13 cellular contexts compared by ENCODE assay signal in the genomic region with DNA sequence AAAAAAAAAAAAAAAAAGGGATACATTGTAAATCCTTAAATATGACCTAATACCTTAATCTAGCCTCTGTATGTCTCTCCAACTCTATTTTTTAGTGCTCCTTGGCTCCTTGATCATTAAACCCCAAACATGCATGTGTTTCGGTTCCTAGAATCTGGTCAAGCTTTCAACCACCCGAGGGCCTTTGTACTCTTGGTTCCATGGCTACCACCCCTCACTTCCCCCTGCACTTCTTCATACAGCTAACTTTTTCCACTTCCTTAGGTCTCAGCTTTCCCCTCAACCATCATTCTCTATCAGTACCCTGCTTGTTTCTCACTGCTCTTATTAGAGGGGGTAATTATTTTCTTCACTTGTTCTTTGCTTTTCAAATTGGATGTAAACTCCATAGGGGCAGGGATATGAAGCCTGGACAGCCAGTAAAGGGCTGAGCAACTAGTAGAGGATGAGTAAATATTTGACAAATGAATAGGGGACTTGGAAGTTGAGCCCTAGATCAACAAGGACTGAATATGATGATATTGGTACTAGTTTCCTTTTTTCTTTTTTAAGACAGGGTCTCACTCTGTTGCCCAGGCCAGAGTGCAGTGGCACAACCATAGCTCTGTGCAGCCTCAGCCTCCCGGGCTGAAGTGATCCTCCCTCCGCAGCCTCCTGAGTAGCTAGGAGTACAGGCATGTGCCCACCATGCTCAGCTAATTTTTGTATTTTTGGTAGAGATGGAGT. TPM values are rescaled to one million over a fixed set of nuclear protein-coding genes. Genes with fewer than 3 reads are reported as not detected.
DNase-seq lines count a peak whose midpoint lies in the region; ATAC-seq and TF ChIP-seq lines count a peak whose summit lies in the region.
"Had no signal": no experiment of that assay in that cellular context is flagged by ENCODE, and none has a peak within 500 bp of the region (broad histone marks: within the 10 kb centered on the region; RNA-seq: fewer than 3 reads in every experiment).

No MANE protein-coding gene starts in this region.

- CTCF ChIA-PET in activated CD8-positive, alpha-beta T cell treated with anti-CD3 and anti-CD28 coated beads, Interleukin-2, amount 10 ng/mL, durations not matched to agents 7 days and 5 days (lab: Charles Lee), result interaction anchor here (0.7 kb wide), 1 partner anchor 9 kb away, joined by 3 read pairs; no protein-coding TSS in a partner anchor

- peaks cover 12 to 30% of the 10 kb centered on the region in 2 donors for H3K36me3 Mint-ChIP-seq in activated naive CD4-positive, alpha-beta T cell treated with anti-CD3 and anti-CD28 coated beads, Interleukin-2, amount 50 U/mL, for 72 hours
- H3K36me3 Mint-ChIP-seq in activated CD8-positive, alpha-beta T cell treated with anti-CD3 and anti-CD28 coated beads, Interleukin-2, amount 10 ng/mL, durations not matched to agents 7 days and 5 days (ENCODE audit: low read depth), result peaks cover 10% of the 10 kb centered on the region
- H3K36me3 Mint-ChIP-seq in stimulated activated naive B cell treated with anti-CD40 and anti-IgM and Interleukin-4, amounts not matched to agents 10 μg/mL and 1 μg/mL and 100 μg/mL, for 72 hours, result peaks cover 10 to 28% of the 10 kb centered on the region in 2 donors

- H3K9me3 ChIP-seq in gastrocnemius medialis, result no peaks in the 10 kb centered on the region
- H3K9me3 ChIP-seq in aorta (ENCODE audit: control insufficient read depth, low read length), result no peaks in the 10 kb centered on the region
- no peaks in the 10 kb centered on the region for H3K9me3 ChIP-seq in colonic mucosa

- intact Hi-C loops in gastrocnemius medialis (cut with DNase I; ENCODE audit: low total_unique reads) (no loop called here), aorta (cut with DNase I) (loop anchor here in 1 of 2 donors (10.0 kb wide), 1 partner anchor 133 kb away; the partner anchor contains the start of gene TASOR2), colonic mucosa (cut with DNase I) (loop anchor here (10.0 kb wide), 1 partner anchor 57 kb away; no protein-coding TSS in a partner anchor)

- H3K9me3 Mint-ChIP-seq in activated naive CD4-positive, alpha-beta T cell treated with anti-CD3 and anti-CD28 coated beads, Interleukin-2, amount 50 U/mL, for 72 hours, result peaks cover 10 to 11% of the 10 kb centered on the region in 2 donors
- no peaks in the 10 kb centered on the region for H3K9me3 Mint-ChIP-seq in activated CD8-positive, alpha-beta T cell treated with anti-CD3 and anti-CD28 coated beads, Interleukin-2, amount 10 ng/mL, durations not matched to agents 7 days and 5 days (ENCODE audit: insufficient read depth)
- peaks cover 5% of the 10 kb centered on the region in 2 donors for H3K9me3 Mint-ChIP-seq in stimulated activated naive B cell treated with anti-CD40 and anti-IgM and Interleukin-4, amounts not matched to agents 10 μg/mL and 1 μg/mL and 100 μg/mL, for 72 hours

- peaks cover 42% of the 10 kb centered on the region for H3K4me1 Mint-ChIP-seq in activated CD8-positive, alpha-beta T cell treated with anti-CD3 and anti-CD28 coated beads, Interleukin-2, amount 10 ng/mL, durations not matched to agents 7 days and 5 days (ENCODE audit: low read depth)
- H3K4me1 Mint-ChIP-seq in stimulated activated naive B cell treated with anti-CD40 and anti-IgM and Interleukin-4, amounts not matched to agents 10 μg/mL and 1 μg/mL and 100 μg/mL, for 72 hours, result peaks cover 36 to 74% of the 10 kb centered on the region in 2 donors

- no peak for TF ChIP-seq POLR2A in gastrocnemius medialis (IDR thresholded peaks at IDR 0.05)

- H3K4me3 ChIP-seq in gastrocnemius medialis (no peak overlapping the region), aorta (ENCODE audit: low read length in 2 of 2) (no peak overlapping the region), colonic mucosa (no peak overlapping the region)
- H3K4me3 ChIP-seq: SJSA1 had no signal

- H3K27ac ChIP-seq in gastrocnemius medialis, result no peak overlapping the region
- no peak overlapping the region for H3K27ac ChIP-seq in aorta (ENCODE audit: low read depth in 1 of 2, low read length in 2 of 2)
- no peak overlapping the region for H3K27ac ChIP-seq in colonic mucosa
- H3K27ac ChIP-seq: SJSA1 had no signal

- no peaks in the 10 kb centered on the region for H3K27me3 ChIP-seq in gastrocnemius medialis
- H3K27me3 ChIP-seq in aorta (ENCODE audit: control insufficient read depth in 1 of 2, insufficient read depth in 2 of 2, low read length in 1 of 2), result no peaks in the 10 kb centered on the region
- H3K27me3 ChIP-seq in colonic mucosa, result no peaks in the 10 kb centered on the region
- H3K27me3 ChIP-seq: SJSA1 had no signal

- H3K27ac Mint-ChIP-seq in activated naive CD4-positive, alpha-beta T cell treated with anti-CD3 and anti-CD28 coated beads, Interleukin-2, amount 50 U/mL, for 72 hours, result peak overlapping the region; percentile 59 to 67
- H3K27ac Mint-ChIP-seq in activated CD8-positive, alpha-beta T cell treated with anti-CD3 and anti-CD28 coated beads, Interleukin-2, amount 10 ng/mL, durations not matched to agents 7 days and 5 days, result peak overlapping the region; percentile 11
- peak overlapping the region; percentile 96 for H3K27ac Mint-ChIP-seq in stimulated activated naive B cell treated with anti-CD40 and anti-IgM and Interleukin-4, amounts not matched to agents 10 μg/mL and 1 μg/mL and 100 μg/mL, for 72 hours

- no peak for DNase-seq in activated naive CD4-positive, alpha-beta T cell treated with anti-CD3 and anti-CD28 coated beads, Interleukin-2, amount 50 U/mL, for 72 hours (ENCODE audit: low spot score in 2 of 2)
- no peak for DNase-seq in activated naive CD4-positive, alpha-beta T cell treated with anti-CD3 and anti-CD28 coated beads, Interleukin-2, amount 50 U/mL, for 16 hours
- peak; percentile 53 for DNase-seq in GM20000 (ENCODE audit: low spot score)
- no peak for DNase-seq in activated CD8-positive, alpha-beta T cell treated with anti-CD3 and anti-CD28 coated beads, Interleukin-2, amount 10 ng/mL, durations not matched to agents 7 days and 5 days
- DNase-seq in stimulated activated naive B cell treated with anti-CD40 and anti-IgM and Interleukin-4, amounts not matched to agents 10 μg/mL and 1 μg/mL and 100 μg/mL, for 72 hours, result peak; percentile 75
- no peak for DNase-seq in gastrocnemius medialis
- no peak for DNase-seq in aorta
- no peak for DNase-seq in colonic mucosa
- DNase-seq: mesendoderm; NCI-H526; posterior cingulate gyrus; stimulated activated CD4-positive, alpha-beta T cell treated with anti-CD3 and anti-CD28 coated beads, Interleukin-2, amount 100 ng/mL, for 48 hours had no signal

- in situ Hi-C loops in gastrocnemius medialis (cut with MboI; ENCODE audit: low sequenced_read_pairs in 4 of 4), result no loop called here

- POLR2A ChIA-PET in activated CD8-positive, alpha-beta T cell treated with anti-CD3 and anti-CD28 coated beads, Interleukin-2, amount 10 ng/mL, durations not matched to agents 7 days and 5 days (lab: Charles Lee), result interaction anchor here (0.6 kb wide), 1 partner anchor 133 kb away, joined by 4 read pairs; the partner anchor contains the start of gene TASOR2

- no peak overlapping the region for H3K9ac ChIP-seq in colonic mucosa (ENCODE audit: low read depth in 2 of 2, low read length in 2 of 2)

- H3K4me1 ChIP-seq in gastrocnemius medialis (peaks cover 12% of the 10 kb centered on the region in 2 donors), aorta (ENCODE audit: control insufficient read depth in 1 of 2, insufficient read depth in 2 of 2, low read length in 2 of 2) (no peaks in the 10 kb centered on the region), colonic mucosa (no peaks in the 10 kb centered on the region)

- WGBS in aorta, 2 donors, result 92 to 94% methylated on average over 4 of the region's 4 CpGs

- H3K36me3 ChIP-seq in gastrocnemius medialis, result no peaks in the 10 kb centered on the region
- H3K36me3 ChIP-seq in aorta (ENCODE audit: control insufficient read depth in 1 of 2, insufficient read depth in 2 of 2, low read length in 1 of 2), result no peaks in the 10 kb centered on the region
- no peaks in the 10 kb centered on the region for H3K36me3 ChIP-seq in colonic mucosa

- H3K4me3 Mint-ChIP-seq in activated CD8-positive, alpha-beta T cell treated with anti-CD3 and anti-CD28 coated beads, Interleukin-2, amount 10 ng/mL, durations not matched to agents 7 days and 5 days, result no peak overlapping the region
- H3K4me3 Mint-ChIP-seq in stimulated activated naive B cell treated with anti-CD40 and anti-IgM and Interleukin-4, amounts not matched to agents 10 μg/mL and 1 μg/mL and 100 μg/mL, for 72 hours, result peak overlapping the region; percentile 42 to 46

- no peaks in the 10 kb centered on the region for H3K27me3 Mint-ChIP-seq in activated CD8-positive, alpha-beta T cell treated with anti-CD3 and anti-CD28 coated beads, Interleukin-2, amount 10 ng/mL, durations not matched to agents 7 days and 5 days (ENCODE audit: low read depth)
- H3K27me3 Mint-ChIP-seq in stimulated activated naive B cell treated with anti-CD40 and anti-IgM and Interleukin-4, amounts not matched to agents 10 μg/mL and 1 μg/mL and 100 μg/mL, for 72 hours, result no peaks in the 10 kb centered on the region

- no peak for ATAC-seq in activated naive CD4-positive, alpha-beta T cell treated with anti-CD3 and anti-CD28 coated beads, Interleukin-2, amount 50 U/mL, for 72 hours
- no peak for ATAC-seq in activated CD8-positive, alpha-beta T cell treated with anti-CD3 and anti-CD28 coated beads, Interleukin-2, amount 10 ng/mL, durations not matched to agents 7 days and 5 days
- peak; percentile 57 to 58 for ATAC-seq in stimulated activated naive B cell treated with anti-CD40 and anti-IgM and Interleukin-4, amounts not matched to agents 10 μg/mL and 1 μg/mL and 100 μg/mL, for 72 hours (replicated peaks)
- no peak for ATAC-seq in gastrocnemius medialis
- ATAC-seq in aorta (ENCODE audit: low FRiP score), result no peak

- no peak for TF ChIP-seq CTCF in GM20000 (IDR thresholded peaks at IDR 0.05; ENCODE audit: extremely low read depth, missing control alignments)
- no peak for TF ChIP-seq CTCF in gastrocnemius medialis (IDR thresholded peaks at IDR 0.05 in 4 of 5, conservative IDR thresholded peaks at IDR 0.05 in 1 of 5)
- TF ChIP-seq CTCF in colonic mucosa (IDR thresholded peaks at IDR 0.05), result no peak

RNA-seq across cellular contexts. Expression of gene GDI2, which starts 4.3 kb away (rescaled TPM):
- 100 to 1,000 TPM; 234 to 281 TPM for total RNA-seq in activated naive CD4-positive, alpha-beta T cell treated with anti-CD3 and anti-CD28 coated beads, Interleukin-2, amount 50 U/mL, for 72 hours
- 100 to 1,000 TPM; 237 to 243 TPM for total RNA-seq in activated CD8-positive, alpha-beta T cell treated with anti-CD3 and anti-CD28 coated beads, Interleukin-2, amount 10 ng/mL, durations not matched to agents 7 days and 5 days
- 100 to 1,000 TPM; 143 to 197 (median 171) TPM for total RNA-seq in gastrocnemius medialis
- 100 to 1,000 TPM; 140 to 161 TPM for total RNA-seq in aorta
- 100 to 1,000 TPM; 116 to 147 TPM for polyA plus RNA-seq in aorta
- total RNA-seq in colonic mucosa, result 100 to 1,000 TPM; 243 to 266 TPM

Comparison
In these comparisons a context has a peak if more than half of its experiments do, and no peak if none do; other contexts are left out.
1. ATAC-seq: peak in stimulated activated naive B cell treated with anti-CD40 and anti-IgM and Interleukin-4, amounts not matched to agents 10 μg/mL and 1 μg/mL and 100 μg/mL, for 72 hours (2 of 2); none in activated naive CD4-positive, alpha-beta T cell treated with anti-CD3 and anti-CD28 coated beads, Interleukin-2, amount 50 U/mL, for 72 hours (0 of 2), activated CD8-positive, alpha-beta T cell treated with anti-CD3 and anti-CD28 coated beads, Interleukin-2, amount 10 ng/mL, durations not matched to agents 7 days and 5 days (single experiment), gastrocnemius medialis (0 of 2) and aorta (single experiment).
2. DNase-seq: peak in GM20000 (single experiment) and stimulated activated naive B cell treated with anti-CD40 and anti-IgM and Interleukin-4, amounts not matched to agents 10 μg/mL and 1 μg/mL and 100 μg/mL, for 72 hours (single experiment); none in activated naive CD4-positive, alpha-beta T cell treated with anti-CD3 and anti-CD28 coated beads, Interleukin-2, amount 50 U/mL, for 72 hours (0 of 2), activated naive CD4-positive, alpha-beta T cell treated with anti-CD3 and anti-CD28 coated beads, Interleukin-2, amount 50 U/mL, for 16 hours (single experiment), activated CD8-positive, alpha-beta T cell treated with anti-CD3 and anti-CD28 coated beads, Interleukin-2, amount 10 ng/mL, durations not matched to agents 7 days and 5 days (single experiment), gastrocnemius medialis (0 of 2), aorta (0 of 2) and colonic mucosa (single experiment).
3. H3K27ac Mint-ChIP-seq: peak in every context shown above with its lines; median percentile 96 in stimulated activated naive B cell treated with anti-CD40 and anti-IgM and Interleukin-4, amounts not matched to agents 10 μg/mL and 1 μg/mL and 100 μg/mL, for 72 hours; 63 in activated naive CD4-positive, alpha-beta T cell treated with anti-CD3 and anti-CD28 coated beads, Interleukin-2, amount 50 U/mL, for 72 hours; 11 in activated CD8-positive, alpha-beta T cell treated with anti-CD3 and anti-CD28 coated beads, Interleukin-2, amount 10 ng/mL, durations not matched to agents 7 days and 5 days.